ENCODE assay signal across 8 cellular contexts in the genomic region with DNA sequence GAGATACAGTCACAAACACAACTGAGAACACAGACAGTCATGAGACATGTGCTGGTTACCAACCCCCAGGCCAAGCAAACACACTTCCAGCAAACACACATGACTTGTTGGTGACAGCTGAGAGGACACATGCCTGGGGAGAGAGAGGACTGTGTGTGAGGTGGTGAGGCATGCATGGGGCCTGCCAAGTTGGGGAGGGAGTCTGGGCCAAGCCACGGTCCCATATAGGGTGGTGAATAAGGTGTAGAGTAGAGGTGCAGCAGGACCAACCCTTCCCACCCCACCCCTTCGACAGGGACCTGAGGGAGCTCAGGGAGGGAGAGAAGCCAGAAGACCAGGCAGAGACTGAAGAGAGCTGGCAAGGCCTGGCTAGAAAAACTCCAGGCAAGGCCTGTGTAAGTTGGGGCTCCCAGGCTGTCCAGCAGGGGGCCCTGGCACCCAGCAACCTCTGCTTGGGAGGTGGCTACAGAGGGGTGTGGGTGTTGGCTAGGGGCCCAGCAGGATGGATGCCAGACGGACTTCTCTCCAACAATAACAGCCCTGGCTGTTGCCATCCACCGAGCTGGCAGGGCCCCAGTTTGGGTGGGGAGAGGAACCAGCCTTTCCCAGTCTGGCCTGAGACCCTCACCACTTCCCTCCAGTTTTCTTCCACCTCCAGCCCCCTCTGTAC. TPM values are rescaled to one million over a fixed set of nuclear protein-coding genes. Genes with fewer than 3 reads are reported as not detected.
A peak's percentile ranks its signal among the peaks of the same experiment; 100 is the strongest.
DNase-seq lines count a peak whose midpoint lies in the region; ATAC-seq and TF ChIP-seq lines count a peak whose summit lies in the region.

No MANE protein-coding gene starts in this region.

- peak; percentile 88 for TF ChIP-seq CTCF in AG09309 (IDR thresholded peaks at IDR 0.05; ENCODE audit: control insufficient read depth, insufficient read depth, low read depth, low read length, missing control alignments)

- peaks cover 0 to 22% of the 10 kb centered on the region in 2 donors for H3K4me1 ChIP-seq in esophagus (ENCODE audit: control insufficient read depth in 2 of 2, insufficient read depth in 2 of 2, low read length in 1 of 2)
- peaks cover 15 to 16% of the 10 kb centered on the region in 2 donors for H3K4me1 ChIP-seq in naive thymus-derived CD4-positive, alpha-beta T cell (ENCODE audit: control insufficient read depth in 2 of 2, insufficient read depth in 2 of 2, low read length in 2 of 2)

- H3K4me3 ChIP-seq in AG09309 (ENCODE audit: control insufficient read depth, low read depth, low read length) (no peak overlapping the region), esophagus (ENCODE audit: low read depth in 1 of 2, low read length in 2 of 2) (no peak overlapping the region)
- no peak overlapping the region for H3K4me3 ChIP-seq in naive thymus-derived CD4-positive, alpha-beta T cell (ENCODE audit: low read length)

- CTCF ChIA-PET in naive thymus-derived CD4-positive, alpha-beta T cell (lab: Charles Lee): interaction anchor here (0.6 to 2.6 kb wide), 6 partner anchors 14 to 299 kb away, joined by 3 to 8 read pairs (median 4); a partner anchor contains a TSS

- no peaks in the 10 kb centered on the region for H3K9me3 Mint-ChIP-seq in naive thymus-derived CD4-positive, alpha-beta T cell

- intact Hi-C loops in naive thymus-derived CD4-positive, alpha-beta T cell (cut with micrococcal nuclease): loop anchor here (1.0 to 5.0 kb wide), 5 partner anchors 17 to 117 kb away; a partner anchor contains a TSS

- H3K27ac Mint-ChIP-seq in naive thymus-derived CD4-positive, alpha-beta T cell: peak overlapping the region in 5 of 9 donors; percentile 26 to 91 (median 48)

- H3K27me3 ChIP-seq in esophagus (ENCODE audit: control insufficient read depth in 1 of 2, insufficient read depth in 2 of 2, low read length in 2 of 2): no peaks in the 10 kb centered on the region
- H3K27me3 ChIP-seq in naive thymus-derived CD4-positive, alpha-beta T cell (ENCODE audit: control insufficient read depth in 2 of 2, insufficient read depth in 2 of 2, low read length in 2 of 2): no peaks in the 10 kb centered on the region

- H3K36me3 Mint-ChIP-seq in naive thymus-derived CD4-positive, alpha-beta T cell: no peaks in the 10 kb centered on the region

- 1 to 5% methylated on average over 4 of the region's 4 CpGs for WGBS in esophagus, 2 donors

- H3K27me3 Mint-ChIP-seq in naive thymus-derived CD4-positive, alpha-beta T cell: peaks cover 0 to 18% (median 0%) of the 10 kb centered on the region in 5 donors

- peak overlapping the region; percentile 63 to 89 for H3K27ac ChIP-seq in esophagus (ENCODE audit: low read depth in 2 of 2, low read length in 1 of 2)
- no peak overlapping the region for H3K27ac ChIP-seq in naive thymus-derived CD4-positive, alpha-beta T cell (ENCODE audit: low read depth, low read length)

- H3K4me1 Mint-ChIP-seq in naive thymus-derived CD4-positive, alpha-beta T cell: peaks cover 6 to 48% (median 31%) of the 10 kb centered on the region in 7 donors

- no peaks in the 10 kb centered on the region for H3K36me3 ChIP-seq in esophagus (ENCODE audit: control insufficient read depth in 2 of 2, insufficient read depth in 2 of 2, low read length in 1 of 2)
- H3K36me3 ChIP-seq in naive thymus-derived CD4-positive, alpha-beta T cell (ENCODE audit: control insufficient read depth in 2 of 3, insufficient read depth in 3 of 3, low read length in 3 of 3): no peaks in the 10 kb centered on the region

- peak overlapping the region in 7 of 10 donors; percentile 27 to 93 (median 59) for H3K4me3 Mint-ChIP-seq in naive thymus-derived CD4-positive, alpha-beta T cell

- POLR2A ChIA-PET in naive thymus-derived CD4-positive, alpha-beta T cell (lab: Charles Lee): interaction anchor here (0.6 to 4.7 kb wide), 4 partner anchors 21 to 47 kb away, joined by 3 to 51 read pairs (median 4); a partner anchor contains a TSS

- ATAC-seq in GM18909 (IDR thresholded peaks at IDR 0.05; ENCODE audit: poor library complexity, unreplicated experiment): peak; percentile 38
- ATAC-seq in naive thymus-derived CD4-positive, alpha-beta T cell: peak; percentile 75

- DNase-seq in AG09309 (ENCODE audit: low read depth): no peak
- peak; percentile 91 for DNase-seq in HT-29 (ENCODE audit: low spot score)
- peak; percentile 93 for DNase-seq in OCI-M1 (lab: John Stamatoyannopoulos, UW)
- peak; percentile 75 for DNase-seq in activated T-cell treated with anti-CD3 and anti-CD28 coated beads for 48 hours (ENCODE audit: low read depth)
- DNase-seq in naive thymus-derived CD4-positive, alpha-beta T cell: peak; percentile 56 to 75 (median 71)
- DNase-seq in stimulated activated naive CD4-positive, alpha-beta T cell (lab: John Stamatoyannopoulos, UW): peak; percentile 51 to 71 (median 64)

- no peaks in the 10 kb centered on the region for H3K9me3 ChIP-seq in esophagus (ENCODE audit: control insufficient read depth in 2 of 2, insufficient read depth in 1 of 2, low read depth in 1 of 2, low read length in 1 of 2)
- no peaks in the 10 kb centered on the region for H3K9me3 ChIP-seq in naive thymus-derived CD4-positive, alpha-beta T cell (ENCODE audit: control insufficient read depth in 2 of 3, low read length in 3 of 3)

RNA-seq across cellular contexts. Expression of a gene that starts 2.0 kb away (rescaled TPM):
- total RNA-seq in HT-29 (2014; rRNA removed; shearing (Covaris generic)): 30.8 and 33.4 TPM in 2 replicates
- 10 to 100 TPM; 11.6 to 18.5 TPM for polyA plus RNA-seq in esophagus
- total RNA-seq in naive thymus-derived CD4-positive, alpha-beta T cell: 10 to 100 TPM in 1 of 5 experiments, 1 to 10 TPM in 2, under 1 TPM in 2; 0.84 to 41.1 (median 1.8) TPM
- 1 to 10 TPM in 1 of 2 donors, under 1 TPM in 1; 0.95 to 2.0 TPM for polyA plus RNA-seq in naive thymus-derived CD4-positive, alpha-beta T cell

RNA-seq across cellular contexts. Expression of a gene that starts 4.7 kb away (rescaled TPM):
- total RNA-seq in HT-29 (2014; rRNA removed; shearing (Covaris generic)): not detected in 2 replicates
- polyA plus RNA-seq in esophagus: under 1 TPM in 1 of 2 donors, not detected in 1; 0.05 TPM
- total RNA-seq in naive thymus-derived CD4-positive, alpha-beta T cell: not detected
- not detected for polyA plus RNA-seq in naive thymus-derived CD4-positive, alpha-beta T cell

RNA-seq across cellular contexts. Expression of a gene that starts 25.5 kb away (rescaled TPM):
- 751 and 810 TPM in 2 replicates for total RNA-seq in HT-29 (2014; rRNA removed; shearing (Covaris generic))
- 100 to 1,000 TPM; 129 to 403 TPM for polyA plus RNA-seq in esophagus
- 100 to 1,000 TPM; 345 to 750 (median 366) TPM for total RNA-seq in naive thymus-derived CD4-positive, alpha-beta T cell
- 100 to 1,000 TPM; 422 to 558 TPM for polyA plus RNA-seq in naive thymus-derived CD4-positive, alpha-beta T cell

RNA-seq across cellular contexts. Expression of a gene that starts 35.9 kb away (rescaled TPM):
- 189 and 193 TPM in 2 replicates for total RNA-seq in HT-29 (2014; rRNA removed; shearing (Covaris generic))
- 10 to 100 TPM in 1 of 2 donors, 1 to 10 TPM in 1; 4.3 to 13.0 TPM for polyA plus RNA-seq in esophagus
- total RNA-seq in naive thymus-derived CD4-positive, alpha-beta T cell: 10 to 100 TPM in 4 of 5 experiments, 1 to 10 TPM in 1; 10.0 to 32.1 (median 17.6) TPM
- 10 to 100 TPM; 24.5 to 41.7 TPM for polyA plus RNA-seq in naive thymus-derived CD4-positive, alpha-beta T cell

RNA-seq across cellular contexts. Expression of a gene that starts 43.9 kb away (rescaled TPM):
- 11.2 and 19.3 TPM in 2 replicates for total RNA-seq in HT-29 (2014; rRNA removed; shearing (Covaris generic))
- polyA plus RNA-seq in esophagus: 1 to 10 TPM; 3.8 to 8.1 TPM
- 10 to 100 TPM in 4 of 5 experiments, 1 to 10 TPM in 1; 8.3 to 53.4 (median 29.4) TPM for total RNA-seq in naive thymus-derived CD4-positive, alpha-beta T cell
- 1 to 10 TPM; 2.3 to 4.9 TPM for polyA plus RNA-seq in naive thymus-derived CD4-positive, alpha-beta T cell
